8 cellular contexts compared by ENCODE assay signal in the genomic region with DNA sequence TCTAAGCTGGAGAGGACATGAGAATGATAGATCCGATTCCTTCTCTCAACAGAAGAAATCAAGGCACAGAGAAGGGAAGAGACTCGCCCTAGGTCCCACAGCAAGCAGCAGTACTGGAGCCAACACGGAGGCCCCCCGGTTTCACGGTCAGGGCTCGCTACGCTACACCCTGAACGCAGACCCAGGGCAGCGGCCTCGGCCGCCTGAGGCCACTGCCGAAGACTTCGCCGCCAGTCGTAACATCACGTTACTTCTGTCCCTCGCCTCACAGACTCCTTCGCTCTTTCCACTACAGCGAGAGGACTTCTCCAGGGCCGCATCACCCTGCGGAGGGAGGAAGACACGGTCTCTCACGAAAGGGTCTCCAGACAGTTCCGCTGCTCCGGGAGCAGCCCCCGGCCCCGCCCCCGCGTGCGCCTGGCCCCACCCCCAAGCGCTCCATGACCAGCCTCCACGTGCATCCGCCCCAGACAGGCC. TPM values are rescaled to one million over a fixed set of nuclear protein-coding genes. Genes with fewer than 3 reads are reported as not detected.
DNase-seq lines count a peak whose midpoint lies in the region; ATAC-seq and TF ChIP-seq lines count a peak whose summit lies in the region.

No MANE protein-coding gene starts in this region.

- H3K36me3 ChIP-seq in colonic mucosa = no peaks in the 10 kb centered on the region
- no peaks in the 10 kb centered on the region for H3K36me3 ChIP-seq in naive thymus-derived CD4-positive, alpha-beta T cell (ENCODE audit: control insufficient read depth in 2 of 3, insufficient read depth in 3 of 3, low read length in 3 of 3)

- no peaks in the 10 kb centered on the region for H3K36me3 Mint-ChIP-seq in naive thymus-derived CD4-positive, alpha-beta T cell

- DNase-seq in stimulated activated CD4-positive, alpha-beta T cell treated with anti-CD3 and anti-CD28 coated beads, Interleukin-12 subunit alpha, Interleukin-12 subunit beta, amount 100 ng/mL, for 4 hours = peak; percentile 90
- no peak for DNase-seq in stimulated activated CD4-positive, alpha-beta T cell treated with anti-CD3 and anti-CD28 coated beads, Interleukin-4, amount 100 ng/mL, for 24 hours
- DNase-seq in HL-60 (ENCODE audit: low read depth in 1 of 2, low spot score in 1 of 2) (no peak), colonic mucosa (no peak), NCI-H1930 (lab: John Stamatoyannopoulos, UW) (no peak), hippocampal formation (lab: John Stamatoyannopoulos, UW) (no peak), GM03348 (ENCODE audit: low spot score) (no peak)
- no peak for DNase-seq in naive thymus-derived CD4-positive, alpha-beta T cell

- peak overlapping the region; percentile 58 to 96 (median 95) for H3K27ac Mint-ChIP-seq in naive thymus-derived CD4-positive, alpha-beta T cell

- H3K27me3 ChIP-seq in HL-60 (ENCODE audit: insufficient read depth, poor library complexity, severe bottlenecking) = no peaks in the 10 kb centered on the region
- no peaks in the 10 kb centered on the region for H3K27me3 ChIP-seq in colonic mucosa
- no peaks in the 10 kb centered on the region for H3K27me3 ChIP-seq in naive thymus-derived CD4-positive, alpha-beta T cell (ENCODE audit: control insufficient read depth in 2 of 2, insufficient read depth in 2 of 2, low read length in 2 of 2)

- H3K9ac ChIP-seq in colonic mucosa (ENCODE audit: low read depth in 2 of 2, low read length in 2 of 2) = peak overlapping the region in 1 of 2 donors; percentile 93

- no peaks in the 10 kb centered on the region for H3K9me3 Mint-ChIP-seq in naive thymus-derived CD4-positive, alpha-beta T cell

- no peaks in the 10 kb centered on the region for H3K9me3 ChIP-seq in colonic mucosa
- H3K9me3 ChIP-seq in naive thymus-derived CD4-positive, alpha-beta T cell (ENCODE audit: control insufficient read depth in 2 of 3, low read length in 3 of 3) = no peaks in the 10 kb centered on the region

- H3K4me1 ChIP-seq in colonic mucosa = no peaks in the 10 kb centered on the region
- peaks cover 0 to 3% of the 10 kb centered on the region in 2 donors for H3K4me1 ChIP-seq in naive thymus-derived CD4-positive, alpha-beta T cell (ENCODE audit: control insufficient read depth in 2 of 2, insufficient read depth in 2 of 2, low read length in 2 of 2)

- H3K4me3 ChIP-seq in HL-60 (replicated peaks; ENCODE audit: insufficient read depth, low read length) = peak overlapping the region; percentile 77
- peak overlapping the region; percentile 71 for H3K4me3 ChIP-seq in colonic mucosa
- peak overlapping the region; percentile 64 for H3K4me3 ChIP-seq in naive thymus-derived CD4-positive, alpha-beta T cell (ENCODE audit: low read length)

- intact Hi-C loops in colonic mucosa (cut with DNase I) = no loop called here
- intact Hi-C loops in naive thymus-derived CD4-positive, alpha-beta T cell (cut with micrococcal nuclease) = loop anchor here (1.0 to 5.0 kb wide), 11 partner anchors 22 to 1566 kb away; a partner anchor contains a TSS

- H3K27ac ChIP-seq in HL-60 (replicated peaks) (no peak overlapping the region), colonic mucosa (no peak overlapping the region)
- H3K27ac ChIP-seq in naive thymus-derived CD4-positive, alpha-beta T cell (ENCODE audit: low read depth, low read length) = peak overlapping the region; percentile 56

- no peak for ATAC-seq in naive thymus-derived CD4-positive, alpha-beta T cell

- CTCF ChIA-PET in naive thymus-derived CD4-positive, alpha-beta T cell (lab: Charles Lee) = no interaction called here

- peak overlapping the region; percentile 93 to 99 (median 96) for H3K4me3 Mint-ChIP-seq in naive thymus-derived CD4-positive, alpha-beta T cell

- TF ChIP-seq CTCF in HL-60 (IDR thresholded peaks at IDR 0.05; ENCODE audit: insufficient read depth, low read length) = no peak
- TF ChIP-seq CTCF in colonic mucosa (IDR thresholded peaks at IDR 0.05) = no peak

- peaks cover 0 to 28% (median 0%) of the 10 kb centered on the region in 5 donors for H3K27me3 Mint-ChIP-seq in naive thymus-derived CD4-positive, alpha-beta T cell

- peaks cover 2 to 21% (median 10%) of the 10 kb centered on the region in 7 donors for H3K4me1 Mint-ChIP-seq in naive thymus-derived CD4-positive, alpha-beta T cell

- POLR2A ChIA-PET in naive thymus-derived CD4-positive, alpha-beta T cell (lab: Charles Lee) = interaction anchor here (1.1 kb wide), 2 partner anchors 31 to 133 kb away, joined by 3 read pairs; a partner anchor contains a TSS

RNA-seq across cellular contexts. Expression of a gene that starts 0.4 kb away (rescaled TPM):
- 10 to 100 TPM in 1 of 2 donors, 1 to 10 TPM in 1; 8.3 to 11.3 TPM for total RNA-seq in colonic mucosa
- total RNA-seq in naive thymus-derived CD4-positive, alpha-beta T cell = 10 to 100 TPM; 17.6 to 37.8 (median 21.8) TPM
- polyA plus RNA-seq in naive thymus-derived CD4-positive, alpha-beta T cell = 10 to 100 TPM in 1 of 2 donors, 1 to 10 TPM in 1; 6.8 to 12.7 TPM

RNA-seq across cellular contexts. Expression of a gene that starts 32.0 kb away (rescaled TPM):
- 10 to 100 TPM in 1 of 2 donors, 1 to 10 TPM in 1; 6.7 to 14.0 TPM for total RNA-seq in colonic mucosa
- 1 to 10 TPM in 1 of 5 experiments, under 1 TPM in 3, not detected in 1; 0.24 to 5.5 (median 0.61) TPM for total RNA-seq in naive thymus-derived CD4-positive, alpha-beta T cell
- polyA plus RNA-seq in naive thymus-derived CD4-positive, alpha-beta T cell = under 1 TPM; 0.07 to 0.66 TPM
